Comparison of ENCODE assay signal across 2 cellular contexts in the genomic region with DNA sequence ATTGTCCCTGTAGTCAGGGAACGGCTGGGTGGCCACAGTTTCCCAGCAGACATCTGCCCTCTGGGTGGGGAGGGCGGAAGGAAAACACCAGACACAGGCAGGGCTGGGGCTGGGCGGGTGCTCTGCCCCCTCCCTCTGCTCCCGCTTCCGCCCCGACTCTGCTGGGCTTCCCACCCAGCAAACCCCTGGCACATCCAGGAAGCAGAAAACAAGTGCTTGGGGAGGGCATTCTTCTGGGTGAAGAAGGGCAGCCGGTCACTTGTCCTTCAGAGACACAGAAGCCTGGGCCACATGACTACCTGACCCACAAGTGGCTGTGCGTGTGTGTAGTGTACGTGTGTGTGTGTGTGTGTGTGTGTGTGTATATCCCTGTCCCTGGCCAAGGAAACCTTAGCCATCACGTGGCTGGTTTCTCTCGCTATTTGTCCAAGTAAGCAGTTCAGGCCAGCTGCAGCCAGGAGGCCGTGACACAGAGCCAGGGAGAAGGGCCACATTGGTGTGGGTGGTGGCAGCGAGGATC.
TF ChIP-seq lines count a peak whose summit lies in the region.

No MANE protein-coding gene starts in this region.

TF ChIP-seq in SK-N-SH, 30 proteins besides CTCF, POLR2A, EP300 and RAD21 (continued from another document):
- TF ChIP-seq NRF1 (IDR thresholded peaks at IDR 0.05; ENCODE audit: low read depth, low read length) (no peak), ELF1 (IDR thresholded peaks at IDR 0.05) (no peak), EZH2phosphoT487 (IDR thresholded peaks at IDR 0.05; ENCODE audit: borderline replicate concordance, low read depth) (no peak), RXRA (IDR thresholded peaks at IDR 0.05; ENCODE audit: borderline replicate concordance, low read depth) (no peak), GATA2 (CRISPR knock-in tag; IDR thresholded peaks at IDR 0.05) (no peak), NFIC (IDR thresholded peaks at IDR 0.05; ENCODE audit: borderline replicate concordance) (no peak)

TF ChIP-seq in SK-N-SH treated with all-trans-retinoic acid at 6 μM for 48 hours, 23 proteins besides CTCF, POLR2A, EP300 and RAD21 (continued from another document):
- TF ChIP-seq, protein P1, sequence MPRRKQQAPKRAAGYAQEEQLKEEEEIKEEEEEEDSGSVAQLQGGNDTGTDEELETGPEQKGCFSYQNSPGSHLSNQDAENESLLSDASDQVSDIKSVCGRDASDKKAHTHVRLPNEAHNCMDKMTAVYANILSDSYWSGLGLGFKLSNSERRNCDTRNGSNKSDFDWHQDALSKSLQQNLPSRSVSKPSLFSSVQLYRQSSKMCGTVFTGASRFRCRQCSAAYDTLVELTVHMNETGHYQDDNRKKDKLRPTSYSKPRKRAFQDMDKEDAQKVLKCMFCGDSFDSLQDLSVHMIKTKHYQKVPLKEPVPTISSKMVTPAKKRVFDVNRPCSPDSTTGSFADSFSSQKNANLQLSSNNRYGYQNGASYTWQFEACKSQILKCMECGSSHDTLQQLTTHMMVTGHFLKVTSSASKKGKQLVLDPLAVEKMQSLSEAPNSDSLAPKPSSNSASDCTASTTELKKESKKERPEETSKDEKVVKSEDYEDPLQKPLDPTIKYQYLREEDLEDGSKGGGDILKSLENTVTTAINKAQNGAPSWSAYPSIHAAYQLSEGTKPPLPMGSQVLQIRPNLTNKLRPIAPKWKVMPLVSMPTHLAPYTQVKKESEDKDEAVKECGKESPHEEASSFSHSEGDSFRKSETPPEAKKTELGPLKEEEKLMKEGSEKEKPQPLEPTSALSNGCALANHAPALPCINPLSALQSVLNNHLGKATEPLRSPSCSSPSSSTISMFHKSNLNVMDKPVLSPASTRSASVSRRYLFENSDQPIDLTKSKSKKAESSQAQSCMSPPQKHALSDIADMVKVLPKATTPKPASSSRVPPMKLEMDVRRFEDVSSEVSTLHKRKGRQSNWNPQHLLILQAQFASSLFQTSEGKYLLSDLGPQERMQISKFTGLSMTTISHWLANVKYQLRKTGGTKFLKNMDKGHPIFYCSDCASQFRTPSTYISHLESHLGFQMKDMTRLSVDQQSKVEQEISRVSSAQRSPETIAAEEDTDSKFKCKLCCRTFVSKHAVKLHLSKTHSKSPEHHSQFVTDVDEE (CRISPR knock-in tag; IDR thresholded peaks at IDR 0.05): no peak
- TF ChIP-seq ZNF70 (CRISPR knock-in tag; IDR thresholded peaks at IDR 0.05): no peak
